In the genomic region with DNA sequence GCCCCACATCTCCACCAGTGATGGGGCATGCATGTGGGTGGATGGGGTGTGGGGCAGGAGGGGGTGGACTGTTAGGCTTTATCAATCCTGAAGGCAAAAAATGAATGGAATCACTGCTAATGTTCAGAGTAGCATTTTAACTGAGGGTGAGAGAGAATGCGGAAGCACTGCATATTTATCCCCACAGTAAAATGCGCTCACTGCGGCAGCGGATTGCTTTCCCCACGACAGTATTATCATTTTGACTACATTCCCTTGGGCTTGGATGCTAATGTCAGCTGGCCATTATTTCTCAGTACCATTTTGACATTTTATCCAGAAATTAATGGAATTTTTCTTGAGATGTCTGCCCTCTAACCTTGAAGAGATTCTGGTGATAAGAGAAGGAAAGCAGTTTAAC, we compare ENCODE assay signal across 17 cellular contexts.
"Had no signal": no experiment of that assay in that cellular context is flagged by ENCODE, and none has a peak within 500 bp of the region (broad histone marks: within the 10 kb centered on the region; RNA-seq: fewer than 3 reads in every experiment).

No MANE protein-coding gene starts in this region.

- ATAC-seq: activated CD4-positive, CD25-positive, alpha-beta regulatory T cell treated with anti-CD3 and anti-CD28 coated beads, Interleukin-2, amount 50 U/mL, for 24 hours; esophagus mucosa; pancreas; stimulated activated naive CD8-positive, alpha-beta T cell treated with anti-CD3 and anti-CD28 coated beads, Interleukin-15, amount 100 ng/mL, for 72 hours; T-cell had no signal

- H3K9me3 Mint-ChIP-seq: activated naive CD4-positive, alpha-beta T cell treated with anti-CD3 and anti-CD28 coated beads, Interleukin-2, amount 10 ng/mL, durations not matched to agents 7 days and 5 days; activated T-helper 2 cell treated with anti-CD3 and anti-CD28 coated beads, Interferon-gamma antibody, Interleukin-2, Interleukin-4, amounts not matched to agents 10 μg/mL and 5 μg/mL and 100 μg/mL, durations not matched to agents 14 hours and 24 hours and 36 hours; stimulated activated naive CD8-positive, alpha-beta T cell treated with anti-CD3 and anti-CD28 coated beads, Interleukin-15, amount 100 ng/mL, for 72 hours; T-cell had no signal

- H2AFZ ChIP-seq: hepatocyte had no signal

- H3K4me1 ChIP-seq: adrenal gland, colonic mucosa, neural progenitor cell, pancreas, testis had no signal

- DNase-seq: activated CD4-positive, alpha-beta T cell treated with anti-CD3 and anti-CD28 coated beads, Interleukin-2, amount 50 U/mL, for 1 hour; activated naive CD4-positive, alpha-beta T cell treated with anti-CD3 and anti-CD28 coated beads, Interleukin-2, amount 10 ng/mL, durations not matched to agents 7 days and 5 days; adrenal gland; caudate nucleus; colonic mucosa; pancreas; sigmoid colon; stimulated activated CD4-positive, alpha-beta T cell treated with anti-CD3 and anti-CD28 coated beads, Interleukin-1b, Interleukin-23, amount 100 ng/mL, for 48 hours; stimulated activated naive CD8-positive, alpha-beta T cell treated with anti-CD3 and anti-CD28 coated beads, Interleukin-15, amount 100 ng/mL, for 72 hours; T-cell; T-helper 9 cell; testis had no signal

- H3K27me3 ChIP-seq: adrenal gland, colonic mucosa, hepatocyte, neural progenitor cell, pancreas, sigmoid colon, testis had no signal

- H3K79me2 ChIP-seq: hepatocyte had no signal

- FAIRE-seq: pancreas had no signal

- H3K27ac ChIP-seq: adrenal gland, colonic mucosa, hepatocyte, neural progenitor cell, pancreas, testis had no signal

- H3K36me3 ChIP-seq: adrenal gland, colonic mucosa, neural progenitor cell, pancreas, sigmoid colon had no signal

- H3K4me2 ChIP-seq: hepatocyte, neural progenitor cell had no signal

- H3K27ac Mint-ChIP-seq: activated naive CD4-positive, alpha-beta T cell treated with anti-CD3 and anti-CD28 coated beads, Interleukin-2, amount 10 ng/mL, durations not matched to agents 7 days and 5 days; activated T-helper 2 cell treated with anti-CD3 and anti-CD28 coated beads, Interferon-gamma antibody, Interleukin-2, Interleukin-4, amounts not matched to agents 10 μg/mL and 5 μg/mL and 100 μg/mL, durations not matched to agents 14 hours and 24 hours and 36 hours; neural progenitor cell; stimulated activated naive CD8-positive, alpha-beta T cell treated with anti-CD3 and anti-CD28 coated beads, Interleukin-15, amount 100 ng/mL, for 72 hours; T-cell had no signal

- H3K4me3 Mint-ChIP-seq: activated naive CD4-positive, alpha-beta T cell treated with anti-CD3 and anti-CD28 coated beads, Interleukin-2, amount 10 ng/mL, durations not matched to agents 7 days and 5 days; neural progenitor cell; stimulated activated naive CD8-positive, alpha-beta T cell treated with anti-CD3 and anti-CD28 coated beads, Interleukin-15, amount 100 ng/mL, for 72 hours; T-cell had no signal

- H3K4me3 ChIP-seq: adrenal gland, colonic mucosa, hepatocyte, neural progenitor cell, pancreas, sigmoid colon, testis had no signal

- H3K27me3 Mint-ChIP-seq: activated naive CD4-positive, alpha-beta T cell treated with anti-CD3 and anti-CD28 coated beads, Interleukin-2, amount 10 ng/mL, durations not matched to agents 7 days and 5 days; stimulated activated naive CD8-positive, alpha-beta T cell treated with anti-CD3 and anti-CD28 coated beads, Interleukin-15, amount 100 ng/mL, for 72 hours; T-cell had no signal

- H3K36me3 Mint-ChIP-seq: activated naive CD4-positive, alpha-beta T cell treated with anti-CD3 and anti-CD28 coated beads, Interleukin-2, amount 10 ng/mL, durations not matched to agents 7 days and 5 days; neural progenitor cell had no signal

- H3K9me3 ChIP-seq: adrenal gland, colonic mucosa, pancreas, sigmoid colon, testis had no signal

- H3K9ac ChIP-seq: neural progenitor cell had no signal
